Comparison of ENCODE assay signal across 8 cellular contexts in genomic region chr7:11427686-11428273, GRCh38.
A peak's percentile ranks its signal among the peaks of the same experiment; 100 is the strongest.
DNase-seq lines count a peak whose midpoint lies in the region; ATAC-seq and TF ChIP-seq lines count a peak whose summit lies in the region.

No MANE protein-coding gene starts in this region.

- H3K27me3 ChIP-seq in mammary epithelial cell (ENCODE audit: insufficient read depth, low read length) (peaks cover 4% of the 10 kb centered on the region), right lobe of liver (no peaks in the 10 kb centered on the region)

- no peak overlapping the region for H2AFZ ChIP-seq in mammary epithelial cell (ENCODE audit: low read depth, low read length)

- peak; percentile 64 for DNase-seq in ACHN
- DNase-seq in NCI-H526 treated with DMSO at 0.1 percent for 48 hours (lab: John Stamatoyannopoulos, UW), result peak; percentile 53
- DNase-seq in mammary epithelial cell, result peak; percentile 38
- no peak for DNase-seq in right lobe of liver
- DNase-seq in activated naive CD8-positive, alpha-beta T cell treated with anti-CD3 and anti-CD28 coated beads for 36 hours, result no peak

- H3K4me3 ChIP-seq in GM12875 (ENCODE audit: low read depth, low read length) (no peak overlapping the region), mammary epithelial cell (replicated peaks in 1 of 3; ENCODE audit: insufficient read depth in 1 of 3, low read depth in 2 of 3, low read length in 3 of 3) (no peak overlapping the region), right lobe of liver (no peak overlapping the region)

- no peaks in the 10 kb centered on the region for H3K79me2 ChIP-seq in mammary epithelial cell (ENCODE audit: insufficient read depth, low read length)

- no peaks in the 10 kb centered on the region for H3K36me3 Mint-ChIP-seq in activated naive CD8-positive, alpha-beta T cell treated with anti-CD3 and anti-CD28 coated beads for 36 hours

- dilution Hi-C loops in mammary epithelial cell (cut with HindIII; ENCODE audit: low sequenced_read_pairs), result no loop called here

- H3K4me1 ChIP-seq in mammary epithelial cell (ENCODE audit: insufficient read depth, low read length) (no peaks in the 10 kb centered on the region), right lobe of liver (no peaks in the 10 kb centered on the region)

- H3K36me3 ChIP-seq in mammary epithelial cell (ENCODE audit: insufficient read depth, low read length), result no peaks in the 10 kb centered on the region
- no peaks in the 10 kb centered on the region for H3K36me3 ChIP-seq in right lobe of liver

- H3K9me3 ChIP-seq in mammary epithelial cell (replicated peaks; ENCODE audit: insufficient read depth, low read length), result no peaks in the 10 kb centered on the region
- no peaks in the 10 kb centered on the region for H3K9me3 ChIP-seq in right lobe of liver

- no peak overlapping the region for H3K9ac ChIP-seq in mammary epithelial cell (ENCODE audit: insufficient read depth, low read length)

- H3K27ac Mint-ChIP-seq in activated naive CD8-positive, alpha-beta T cell treated with anti-CD3 and anti-CD28 coated beads for 36 hours, result no peak overlapping the region

- CTCF ChIA-PET in mammary epithelial cell (lab: Charles Lee; ENCODE audit: low non-redundant PET), result no interaction called here

- peak; percentile 70 for ATAC-seq in HG03378 (IDR thresholded peaks at IDR 0.05; ENCODE audit: unreplicated experiment)
- ATAC-seq in right lobe of liver, result peak; percentile 81 to 92 (median 85)
- ATAC-seq in GM21619 (IDR thresholded peaks at IDR 0.05; ENCODE audit: unreplicated experiment), result no peak

- no peak overlapping the region for H3K4me3 Mint-ChIP-seq in activated naive CD8-positive, alpha-beta T cell treated with anti-CD3 and anti-CD28 coated beads for 36 hours

- H3K27ac ChIP-seq in mammary epithelial cell (ENCODE audit: insufficient read depth, low read depth, low read length) (no peak overlapping the region), right lobe of liver (no peak overlapping the region)

- WGBS in mammary epithelial cell (ENCODE audit: low coverage, missing lambda C conversion rate), result 0% methylated on average over 1 of the region's 1 CpG
- 0% methylated on average over 1 of the region's 1 CpG for whole genome bisulfite sequencing in right lobe of liver (ENCODE audit: insufficient coverage, low coverage, low lambda C conversion rate, missing lambda C conversion rate)

- intact Hi-C loops in mammary epithelial cell (cut with micrococcal nuclease) (loop anchor here (1.0 to 5.0 kb wide), 5 partner anchors 130 to 1065 kb away; partner anchors contain the start of gene THSD7A), right lobe of liver (cut with DNase I) (no loop called here)

- in situ Hi-C loops in ACHN (cut with HindIII; ENCODE audit: low pct_ligation_motif_present, low pct_unique_long_range_greater_than_20kb, low sequenced_read_pairs), result no loop called here
- in situ Hi-C loops in mammary epithelial cell (cut with MboI; ENCODE audit: low sequenced_read_pairs in 2 of 2), result loop anchor here (25.0 kb wide), 1 partner anchor 885 kb away; no protein-coding TSS in a partner anchor

- BruUV-seq in mammary epithelial cell (replicated peaks; lab: Mats Ljungman, UMichigan), result no TSS peak

- no peaks in the 10 kb centered on the region for H3K27me3 Mint-ChIP-seq in activated naive CD8-positive, alpha-beta T cell treated with anti-CD3 and anti-CD28 coated beads for 36 hours

- TF ChIP-seq POLR2A in right lobe of liver (IDR thresholded peaks at IDR 0.05), result no peak

- no peaks in the 10 kb centered on the region for H4K20me1 ChIP-seq in mammary epithelial cell (ENCODE audit: insufficient read depth, low read length)

- no peak overlapping the region for H3K4me2 ChIP-seq in mammary epithelial cell (ENCODE audit: insufficient read depth, low read depth, low read length)

- TF ChIP-seq CTCF in GM12875 (IDR thresholded peaks at IDR 0.05; ENCODE audit: borderline replicate concordance, insufficient read depth, low read depth, low read length), result peak; percentile 40; the same call in 1 of the 2 replicates
- peak; percentile 64 to 73 for TF ChIP-seq CTCF in mammary epithelial cell (conservative IDR thresholded peaks at IDR 0.05 in 1 of 2, IDR thresholded peaks at IDR 0.05 in 1 of 2; ENCODE audit: extremely low read depth in 1 of 2, insufficient read depth in 1 of 2, low read depth in 1 of 2, low read length in 2 of 2)
- peak; percentile 76 to 86 (median 81) for TF ChIP-seq CTCF in right lobe of liver (IDR thresholded peaks at IDR 0.05)

- H3K9me3 Mint-ChIP-seq in activated naive CD8-positive, alpha-beta T cell treated with anti-CD3 and anti-CD28 coated beads for 36 hours, result no peaks in the 10 kb centered on the region

- H3K4me1 Mint-ChIP-seq in activated naive CD8-positive, alpha-beta T cell treated with anti-CD3 and anti-CD28 coated beads for 36 hours, result no peaks in the 10 kb centered on the region

Comparison
In these comparisons a context has a peak if more than half of its experiments do, and no peak if none do; other contexts are left out.
1. DNase-seq: peak in ACHN (single experiment), NCI-H526 treated with DMSO at 0.1 percent for 48 hours (single experiment) and mammary epithelial cell (single experiment); none in right lobe of liver (0 of 3) and activated naive CD8-positive, alpha-beta T cell treated with anti-CD3 and anti-CD28 coated beads for 36 hours (single experiment).
2. Peak in every context shown above with its lines, with median percentiles within 50 percentile points of each other: CTCF ChIP-seq.